Comparison of ENCODE assay signal across 16 cellular contexts in the genomic region with DNA sequence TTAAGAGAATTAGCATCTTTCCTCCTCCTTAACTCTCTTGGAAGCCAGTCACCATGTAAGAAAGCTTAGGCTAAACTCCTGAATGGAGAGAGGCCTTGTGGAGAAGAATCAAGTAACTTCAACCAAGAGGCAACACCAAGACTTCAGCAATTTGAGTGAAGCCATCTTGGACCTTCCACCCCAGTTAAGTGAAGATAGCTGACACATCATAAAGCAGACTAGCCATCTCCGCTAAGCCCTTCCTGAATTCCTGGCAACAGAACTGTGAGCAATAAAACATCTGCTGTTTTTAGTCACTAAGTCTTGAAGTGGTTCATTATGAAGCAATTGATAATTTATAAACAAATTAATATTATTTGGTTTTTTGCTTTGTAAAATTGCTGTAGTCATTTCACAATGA. TPM values are rescaled to one million over a fixed set of nuclear protein-coding genes. Genes with fewer than 3 reads are reported as not detected.
DNase-seq lines count a peak whose midpoint lies in the region; ATAC-seq, FAIRE-seq and TF ChIP-seq lines count a peak whose summit lies in the region.
"Had no signal": no experiment of that assay in that cellular context is flagged by ENCODE, and none has a peak within 500 bp of the region (broad histone marks: within the 10 kb centered on the region; RNA-seq: fewer than 3 reads in every experiment).

No MANE protein-coding gene starts in this region.

- no peak overlapping the region for H3K9ac ChIP-seq in HepG2 (ENCODE audit: insufficient read depth, low read depth, low read length)

- TF ChIP-seq POLR2A in HepG2 (IDR thresholded peaks at IDR 0.05; ENCODE audit: insufficient read depth in 1 of 2, low read depth in 2 of 2, low read length in 2 of 2) (no peak), right lobe of liver (IDR thresholded peaks at IDR 0.05) (no peak)

- peak overlapping the region; percentile 21 for H2AFZ ChIP-seq in HepG2 (ENCODE audit: low read length)

- peaks cover 6% of the 10 kb centered on the region for H3K4me1 Mint-ChIP-seq in memory B cell

- no peaks in the 10 kb centered on the region for H3K79me2 ChIP-seq in HepG2 (ENCODE audit: insufficient read depth, low read length)

- no peak for FAIRE-seq in HepG2 (lab: Jason Lieb, UNC)
- FAIRE-seq in small intestine (lab: Jason Lieb, UNC): no peak

- no peak for DNase-seq in HepG2 (ENCODE audit: low spot score)
- no peak for DNase-seq in right lobe of liver
- DNase-seq in memory B cell (ENCODE audit: low spot score in 2 of 2): no peak
- DNase-seq in small intestine: no peak
- DNase-seq in foreskin keratinocyte: no peak
- no peak for DNase-seq in left lung
- DNase-seq: ACHN; activated CD4-positive, alpha-beta T cell treated with anti-CD3 and anti-CD28 coated beads, Interleukin-2, amount 50 U/mL, for 4 hours; activated naive CD4-positive, alpha-beta T cell treated with anti-CD3 and anti-CD28 coated beads for 36 hours; KG1; kidney glomerular epithelial cell; NCI-H2171 treated with DMSO at 0.1 percent for 48 hours; stimulated activated naive CD8-positive, alpha-beta T cell treated with anti-CD3 and anti-CD28 coated beads, Interleukin-15, Interleukin-2, amounts not matched to agents 100 U/mL and 50 U/mL, for 24 hours; upper lobe of left lung had no signal

- peaks cover 0 to 15% of the 10 kb centered on the region in 2 experiments; a peak in 3 of 5 replicates for H3K36me3 ChIP-seq in HepG2 (replicated peaks in 1 of 2; ENCODE audit: control insufficient read depth in 1 of 2, insufficient read depth in 2 of 2, low read length in 2 of 2)
- H3K36me3 ChIP-seq in right lobe of liver: peaks cover 0 to 20% (median 16%) of the 10 kb centered on the region in 4 donors
- peaks cover 4% of the 10 kb centered on the region in 2 donors for H3K36me3 ChIP-seq in small intestine (ENCODE audit: control insufficient read depth in 2 of 2, insufficient read depth in 2 of 2, low read length in 2 of 2)
- peaks cover 0 to 20% of the 10 kb centered on the region in 2 donors for H3K36me3 ChIP-seq in left lung

- H3K27me3 Mint-ChIP-seq in memory B cell: no peaks in the 10 kb centered on the region

- H3K36me3 Mint-ChIP-seq in memory B cell: peaks cover 18% of the 10 kb centered on the region

- in situ Hi-C loops in HepG2 (cut with HindIII; ENCODE audit: extremely low pct_ligation_motif_present, low pct_unique_long_range_greater_than_20kb): no loop called here

- H3K4me1 ChIP-seq in HepG2 (ENCODE audit: insufficient read depth, low read length) (peaks cover 10% of the 10 kb centered on the region), right lobe of liver (peaks cover 0 to 4% (median 0%) of the 10 kb centered on the region in 4 donors), small intestine (ENCODE audit: control insufficient read depth in 2 of 2, insufficient read depth in 1 of 2, low read depth in 1 of 2, low read length in 1 of 2) (no peaks in the 10 kb centered on the region), foreskin keratinocyte (peaks cover 9% of the 10 kb centered on the region), left lung (peaks cover 3 to 11% of the 10 kb centered on the region in 2 donors)

- H3K4me3 ChIP-seq in HepG2 (replicated peaks in 1 of 3; ENCODE audit: insufficient read depth in 1 of 3, low read depth in 2 of 3, low read length in 3 of 3) (no peak overlapping the region), right lobe of liver (no peak overlapping the region), small intestine (ENCODE audit: low read depth in 1 of 2, low read length in 2 of 2) (no peak overlapping the region), left lung (no peak overlapping the region)

- H3K27me3 ChIP-seq in HepG2 (ENCODE audit: control insufficient read depth in 1 of 2, insufficient read depth in 2 of 2, low read length in 2 of 2): no peaks in the 10 kb centered on the region; a peak in 1 of 5 replicates
- H3K27me3 ChIP-seq in right lobe of liver: no peaks in the 10 kb centered on the region
- H3K27me3 ChIP-seq in small intestine (ENCODE audit: control insufficient read depth in 2 of 2, insufficient read depth in 2 of 2, low read length in 2 of 2): no peaks in the 10 kb centered on the region
- no peaks in the 10 kb centered on the region for H3K27me3 ChIP-seq in foreskin keratinocyte
- no peaks in the 10 kb centered on the region for H3K27me3 ChIP-seq in left lung
- H3K27me3 ChIP-seq: upper lobe of left lung had no signal

- no peaks in the 10 kb centered on the region for H3K9me3 ChIP-seq in HepG2 (ENCODE audit: low read length)
- H3K9me3 ChIP-seq in right lobe of liver: no peaks in the 10 kb centered on the region
- no peaks in the 10 kb centered on the region for H3K9me3 ChIP-seq in small intestine (ENCODE audit: control insufficient read depth, low read depth)
- no peaks in the 10 kb centered on the region for H3K9me3 ChIP-seq in left lung
- H3K9me3 ChIP-seq: upper lobe of left lung had no signal

- ATAC-seq in HepG2: no peak
- ATAC-seq in right lobe of liver: no peak
- no peak for ATAC-seq in memory B cell (ENCODE audit: low read depth)
- ATAC-seq in foreskin keratinocyte: no peak
- ATAC-seq in left lung: no peak
- ATAC-seq in HG02938 (IDR thresholded peaks at IDR 0.05; ENCODE audit: unreplicated experiment): no peak
- ATAC-seq: stimulated activated naive CD8-positive, alpha-beta T cell treated with anti-CD3 and anti-CD28 coated beads, Interleukin-15, Interleukin-2, amounts not matched to agents 100 U/mL and 50 U/mL, for 24 hours had no signal

- no peak overlapping the region for H3K4me3 Mint-ChIP-seq in memory B cell

- H3K27ac ChIP-seq in HepG2 (ENCODE audit: extremely low read length, insufficient read depth, low read length) (no peak overlapping the region), right lobe of liver (no peak overlapping the region), angular gyrus (ENCODE audit: low read depth, low read length) (peak overlapping the region; percentile 78), small intestine (ENCODE audit: low read depth in 1 of 2, low read length in 1 of 2) (no peak overlapping the region), foreskin keratinocyte (no peak overlapping the region), left lung (no peak overlapping the region)

- no peak for TF ChIP-seq RAD21 in HepG2 (CRISPR knock-in tag; IDR thresholded peaks at IDR 0.05)

- WGBS in HepG2 (ENCODE audit: low lambda C conversion rate): 83% methylated on average over 1 of the region's 1 CpG
- 86% methylated on average over 1 of the region's 1 CpG for WGBS in right lobe of liver (ENCODE audit: insufficient coverage, low coverage, low lambda C conversion rate, missing lambda C conversion rate)
- 68 to 72% (median 71%) methylated on average over 1 of the region's 1 CpG for WGBS in small intestine, 3 donors

- H3K9me3 Mint-ChIP-seq in memory B cell: peaks cover 6% of the 10 kb centered on the region

- POLR2A ChIA-PET in HepG2 (lab: Yijun Ruan, JAX): interaction anchor here (2.4 to 2.8 kb wide), 2 partner anchors 50 to 106 kb away, joined by 21 to 44 read pairs; partner anchors contain the start of genes ZNF24 and ZSCAN30

- BruUV-seq in HepG2 (replicated peaks; lab: Mats Ljungman, UMichigan): no TSS peak

- TF ChIP-seq CTCF in HepG2 (CRISPR knock-in tag; IDR thresholded peaks at IDR 0.05): no peak
- TF ChIP-seq CTCF in right lobe of liver (IDR thresholded peaks at IDR 0.05): no peak
- TF ChIP-seq CTCF in foreskin keratinocyte (conservative IDR thresholded peaks at IDR 0.05): no peak
- no peak for TF ChIP-seq CTCF in left lung (IDR thresholded peaks at IDR 0.05)

- intact Hi-C loops in HepG2 (cut with micrococcal nuclease; ENCODE audit: unreplicated experiment): no loop called here
- intact Hi-C loops in right lobe of liver (cut with DNase I): no loop called here
- intact Hi-C loops in left lung (cut with DNase I): loop anchor here in 1 of 2 donors (5.0 kb wide), 1 partner anchor 113 kb away; no protein-coding TSS in a partner anchor

- no peaks in the 10 kb centered on the region for H4K20me1 ChIP-seq in HepG2 (ENCODE audit: insufficient read depth, low read length)

- TF ChIP-seq EP300 in HepG2 (IDR thresholded peaks at IDR 0.05; ENCODE audit: low read depth in 2 of 2, low read length in 2 of 2) (no peak), HepG2 (CRISPR knock-in tag; IDR thresholded peaks at IDR 0.05; ENCODE audit: borderline replicate concordance) (no peak)

- H3K27ac Mint-ChIP-seq in memory B cell: peak overlapping the region; percentile 39

- H3K4me2 ChIP-seq in HepG2 (ENCODE audit: low read depth, low read length): no peak overlapping the region; the same call in 1 of the 2 replicates

- CTCF ChIA-PET in HepG2 (lab: Yijun Ruan, JAX; ENCODE audit: low intra/inter-chr PET ratio, low total read pairs): no interaction called here

RNA-seq across cellular contexts. Expression of gene ZNF397, which starts 1.5 kb away (rescaled TPM):
- total RNA-seq in HepG2 (2016; rRNA removed; fragmentation: Illumina TruSeq; extraction: Trizol) (9.4 and 10.0 TPM in 2 replicates), right lobe of liver (10 to 100 TPM in 4 of 6 experiments, 1 to 10 TPM in 2; 9.1 to 13.1 (median 10.9) TPM), foreskin keratinocyte (10.2 and 11.2 TPM in 2 replicates), left lung (10 to 100 TPM; 22.9 to 26.0 TPM)
- total RNA-seq in HepG2 (2016; cell fraction: cytosol; rRNA removed; fragmentation: Illumina TruSeq; extraction: Trizol; ENCODE audit: low read depth): 1.5 and 1.8 TPM in 2 replicates
- 9.6 and 12.0 TPM in 2 replicates for total RNA-seq in HepG2 (2016; cell fraction: insoluble cytoplasmic fraction; rRNA removed; fragmentation: Illumina TruSeq; extraction: Trizol)
- total RNA-seq in HepG2 (2016; cell fraction: membrane; rRNA removed; fragmentation: Illumina TruSeq; extraction: Trizol): 4.3 and 4.7 TPM in 2 replicates
- total RNA-seq in HepG2 (2016; cell fraction: nucleus; rRNA removed; fragmentation: Illumina TruSeq; extraction: Trizol): 13.4 and 13.7 TPM in 2 replicates
- polyA plus RNA-seq in HepG2 (2011; rRNA removed) (4.7 and 4.9 TPM in 2 replicates), small intestine (10 to 100 TPM in 1 of 3 donors, 1 to 10 TPM in 2; 5.7 to 11.3 (median 7.2) TPM), foreskin keratinocyte (4.2 and 4.9 TPM in 2 replicates)
- 2.0 and 2.9 TPM in 2 replicates for polyA plus RNA-seq in HepG2 (2011; cell fraction: cytosol; rRNA removed)
- 6.3 and 10.7 TPM in 2 replicates for polyA plus RNA-seq in HepG2 (2011; cell fraction: nucleus; rRNA removed)
- 6.4 and 8.3 TPM in 2 replicates for polyA plus RNA-seq in HepG2 (2012)
- 0.34 and 0.95 TPM in 2 replicates for polyA plus RNA-seq in HepG2 (2016; cell fraction: cytosol; fragmentation: Illumina TruSeq; extraction: Trizol; ENCODE audit: low read depth)
- 7.1 and 7.7 TPM in 2 replicates for polyA plus RNA-seq in HepG2 (2016; cell fraction: insoluble cytoplasmic fraction; fragmentation: Illumina TruSeq; extraction: Trizol; ENCODE audit: low read depth)
- 1.7 TPM in 2 replicates for polyA plus RNA-seq in HepG2 (2016; cell fraction: membrane; fragmentation: Illumina TruSeq; extraction: Trizol; ENCODE audit: low read depth)
- 20.5 and 24.4 TPM in 2 replicates for polyA plus RNA-seq in HepG2 (2016; cell fraction: nucleus; fragmentation: Illumina TruSeq; extraction: Trizol; ENCODE audit: insufficient read depth, low read depth)
- 1.3 and 1.8 TPM in 2 replicates for polyA minus RNA-seq in HepG2 (2011; rRNA and poly(A)+ RNA removed; ENCODE audit: low replicate concordance)
- 4.0 and 4.6 TPM in 2 replicates for polyA minus RNA-seq in HepG2 (2011; cell fraction: cytosol; rRNA and poly(A)+ RNA removed)
- 14.4 and 20.8 TPM in 2 replicates for polyA minus RNA-seq in HepG2 (2011; cell fraction: nucleus; rRNA and poly(A)+ RNA removed)

RNA-seq across cellular contexts. Expression of gene ZSCAN30, which starts 50.7 kb away (rescaled TPM):
- total RNA-seq in HepG2 (2016; rRNA removed; fragmentation: Illumina TruSeq; extraction: Trizol) (6.8 and 7.7 TPM in 2 replicates), right lobe of liver (1 to 10 TPM; 4.3 to 6.0 (median 5.0) TPM), foreskin keratinocyte (9.0 and 10.2 TPM in 2 replicates), left lung (10 to 100 TPM; 15.0 to 16.1 TPM)
- 1.2 and 1.4 TPM in 2 replicates for total RNA-seq in HepG2 (2016; cell fraction: cytosol; rRNA removed; fragmentation: Illumina TruSeq; extraction: Trizol; ENCODE audit: low read depth)
- total RNA-seq in HepG2 (2016; cell fraction: insoluble cytoplasmic fraction; rRNA removed; fragmentation: Illumina TruSeq; extraction: Trizol): 6.5 and 8.1 TPM in 2 replicates
- 2.0 and 4.0 TPM in 2 replicates for total RNA-seq in HepG2 (2016; cell fraction: membrane; rRNA removed; fragmentation: Illumina TruSeq; extraction: Trizol)
- total RNA-seq in HepG2 (2016; cell fraction: nucleus; rRNA removed; fragmentation: Illumina TruSeq; extraction: Trizol): 14.6 and 16.7 TPM in 2 replicates
- polyA plus RNA-seq in HepG2 (2011; rRNA removed) (7.4 and 8.2 TPM in 2 replicates), small intestine (10 to 100 TPM in 1 of 3 donors, 1 to 10 TPM in 2; 4.8 to 12.1 (median 7.3) TPM), foreskin keratinocyte (2.8 and 2.9 TPM in 2 replicates)
- 2.5 and 3.3 TPM in 2 replicates for polyA plus RNA-seq in HepG2 (2011; cell fraction: cytosol; rRNA removed)
- 17.7 and 22.3 TPM in 2 replicates for polyA plus RNA-seq in HepG2 (2011; cell fraction: nucleus; rRNA removed)
- polyA plus RNA-seq in HepG2 (2012): 6.7 and 8.0 TPM in 2 replicates
- 0.31 and 0.35 TPM in 2 replicates for polyA plus RNA-seq in HepG2 (2016; cell fraction: cytosol; fragmentation: Illumina TruSeq; extraction: Trizol; ENCODE audit: low read depth)
- 5.8 and 6.2 TPM in 2 replicates for polyA plus RNA-seq in HepG2 (2016; cell fraction: insoluble cytoplasmic fraction; fragmentation: Illumina TruSeq; extraction: Trizol; ENCODE audit: low read depth)
- 0.92 and 1.2 TPM in 2 replicates for polyA plus RNA-seq in HepG2 (2016; cell fraction: membrane; fragmentation: Illumina TruSeq; extraction: Trizol; ENCODE audit: low read depth)
- 17.5 and 23.0 TPM in 2 replicates for polyA plus RNA-seq in HepG2 (2016; cell fraction: nucleus; fragmentation: Illumina TruSeq; extraction: Trizol; ENCODE audit: insufficient read depth, low read depth)
- 4.0 and 5.4 TPM in 2 replicates for polyA minus RNA-seq in HepG2 (2011; rRNA and poly(A)+ RNA removed; ENCODE audit: low replicate concordance)
- 4.9 and 5.1 TPM in 2 replicates for polyA minus RNA-seq in HepG2 (2011; cell fraction: cytosol; rRNA and poly(A)+ RNA removed)
- 29.6 and 37.4 TPM in 2 replicates for polyA minus RNA-seq in HepG2 (2011; cell fraction: nucleus; rRNA and poly(A)+ RNA removed)
